8 cellular contexts compared by ENCODE assay signal in genomic region chr1:209565759-209566678, GRCh38. TPM values are rescaled to one million over a fixed set of nuclear protein-coding genes. Genes with fewer than 3 reads are reported as not detected.
DNase-seq lines count a peak whose midpoint lies in the region; ATAC-seq and TF ChIP-seq lines count a peak whose summit lies in the region.

No MANE protein-coding gene starts in this region.

- no peak overlapping the region for H3K27ac Mint-ChIP-seq in natural killer cell
- H3K27ac Mint-ChIP-seq in stimulated activated memory B cell treated with anti-CD40 and anti-IgM and Interleukin-4, amounts not matched to agents 10 μg/mL and 1 μg/mL and 100 μg/mL, for 72 hours = no peak overlapping the region

- peaks cover 6 to 7% of the 10 kb centered on the region in 2 donors for H3K4me1 Mint-ChIP-seq in natural killer cell
- H3K4me1 Mint-ChIP-seq in stimulated activated memory B cell treated with anti-CD40 and anti-IgM and Interleukin-4, amounts not matched to agents 10 μg/mL and 1 μg/mL and 100 μg/mL, for 72 hours = peaks cover 24% of the 10 kb centered on the region

- intact Hi-C loops in natural killer cell (cut with micrococcal nuclease) = loop anchor here (5.0 to 10.0 kb wide), 2 partner anchors 61 to 911 kb away; no protein-coding TSS in a partner anchor

- DNase-seq in Caki2 (ENCODE audit: low read depth) (peak; percentile 63), HT-29 (ENCODE audit: low spot score) (peak; percentile 96), NOMO-1 treated with dmso at 0.1 percent for 144 hours (lab: John Stamatoyannopoulos, UW; ENCODE audit: unreplicated experiment) (peak; percentile 63), natural killer cell (peak; percentile 45)
- DNase-seq in activated CD8-positive, alpha-beta memory T cell treated with anti-CD3 and anti-CD28 coated beads, Interleukin-2, amount 50 U/mL, for 24 hours (ENCODE audit: extremely low read depth) = peak; percentile 45

- peaks cover 27 to 32% of the 10 kb centered on the region in 2 donors for H3K27me3 Mint-ChIP-seq in natural killer cell (ENCODE audit: low read depth in 2 of 2)
- H3K27me3 Mint-ChIP-seq in stimulated activated memory B cell treated with anti-CD40 and anti-IgM and Interleukin-4, amounts not matched to agents 10 μg/mL and 1 μg/mL and 100 μg/mL, for 72 hours = peaks cover 89% of the 10 kb centered on the region

- no peak overlapping the region for H3K4me3 Mint-ChIP-seq in natural killer cell
- no peak overlapping the region for H3K4me3 Mint-ChIP-seq in stimulated activated memory B cell treated with anti-CD40 and anti-IgM and Interleukin-4, amounts not matched to agents 10 μg/mL and 1 μg/mL and 100 μg/mL, for 72 hours

- H3K9me3 Mint-ChIP-seq in natural killer cell = no peaks in the 10 kb centered on the region
- H3K9me3 Mint-ChIP-seq in stimulated activated memory B cell treated with anti-CD40 and anti-IgM and Interleukin-4, amounts not matched to agents 10 μg/mL and 1 μg/mL and 100 μg/mL, for 72 hours = no peaks in the 10 kb centered on the region

- in situ Hi-C loops in Caki2 (cut with HindIII; ENCODE audit: low pct_unique_long_range_greater_than_20kb, low sequenced_read_pairs) = no loop called here

- ATAC-seq in GM21381 (IDR thresholded peaks at IDR 0.05; ENCODE audit: unreplicated experiment) = peak; percentile 87
- peak; percentile 89 for ATAC-seq in esophagus mucosa
- ATAC-seq in natural killer cell = peak; percentile 81 to 91 (median 88)
- ATAC-seq in stimulated activated memory B cell treated with anti-CD40 and anti-IgM and Interleukin-4, amounts not matched to agents 10 μg/mL and 1 μg/mL and 100 μg/mL, for 72 hours = peak; percentile 73

- TF ChIP-seq CTCF in natural killer cell (IDR thresholded peaks at IDR 0.05) = peak; percentile 70

- H3K36me3 Mint-ChIP-seq in natural killer cell = no peaks in the 10 kb centered on the region
- H3K36me3 Mint-ChIP-seq in stimulated activated memory B cell treated with anti-CD40 and anti-IgM and Interleukin-4, amounts not matched to agents 10 μg/mL and 1 μg/mL and 100 μg/mL, for 72 hours = no peaks in the 10 kb centered on the region

RNA-seq across cellular contexts. Expression of gene CAMK1G, which starts 17.5 kb away (rescaled TPM):
- 0.47 TPM in 1 of 2 replicates, not detected in the other for total RNA-seq in Caki2 (2014; rRNA removed; shearing (Covaris generic); ENCODE audit: low replicate concordance)
- total RNA-seq in HT-29 (2014; rRNA removed; shearing (Covaris generic)) = not detected in 2 replicates
- total RNA-seq in esophagus mucosa (not detected), natural killer cell (not detected)

Comparison
In these comparisons a context has a peak if more than half of its experiments do, and no peak if none do; other contexts are left out.
1. Peak in every context shown above with its lines: DNase-seq and ATAC-seq.
2. DNase-seq: peak in every context shown above with its lines; median percentile 96 in HT-29; 63 in Caki2; 63 in NOMO-1 treated with dmso at 0.1 percent for 144 hours; 45 in activated CD8-positive, alpha-beta memory T cell treated with anti-CD3 and anti-CD28 coated beads, Interleukin-2, amount 50 U/mL, for 24 hours; 45 in natural killer cell.